ENCODE assay signal across 1 cellular context in the genomic region with DNA sequence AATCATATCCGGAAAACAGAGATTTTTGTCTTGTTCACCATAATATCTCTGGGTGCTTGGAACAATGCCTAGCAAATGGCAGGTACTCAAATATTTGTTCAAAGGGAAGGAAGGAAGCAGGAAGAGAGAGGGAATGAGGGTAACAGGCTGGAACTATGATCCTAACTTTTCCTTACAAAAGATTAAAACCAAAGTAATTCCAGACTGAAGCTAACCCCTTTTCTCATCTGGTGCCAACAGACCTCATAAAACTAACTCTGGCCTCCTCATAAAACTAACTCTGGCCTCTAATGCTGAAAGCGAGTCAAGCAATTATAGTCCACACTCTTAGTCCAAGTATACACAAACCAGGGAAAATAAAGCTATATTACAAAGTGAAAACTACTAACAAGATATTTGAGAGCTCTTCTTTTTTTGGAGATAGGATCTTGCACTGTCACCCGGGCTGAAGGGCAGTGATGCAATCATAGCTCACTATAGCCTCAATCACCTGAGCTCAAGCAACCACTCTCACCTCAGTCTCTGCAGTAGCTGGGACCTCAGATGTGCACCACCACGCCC.
TF ChIP-seq lines count a peak whose summit lies in the region.

No MANE protein-coding gene starts in this region.

TF ChIP-seq in K562, 482 proteins besides CTCF, POLR2A, EP300 and RAD21 (continued from another document):
- TF ChIP-seq ARNT (IDR thresholded peaks at IDR 0.05) (no peak), HNRNPK (IDR thresholded peaks at IDR 0.05; ENCODE audit: low read depth, low read length, poor library complexity, severe bottlenecking) (no peak), GATAD2A (IDR thresholded peaks at IDR 0.05) (no peak), RBM22 (IDR thresholded peaks at IDR 0.05; ENCODE audit: low read depth, low read length, poor library complexity, severe bottlenecking) (no peak), NR2F6 (CRISPR knock-in tag; IDR thresholded peaks at IDR 0.05) (no peak), ZNF316 (IDR thresholded peaks at IDR 0.05) (peak; percentile 47; the same call in 1 of the 2 replicates), ZNF146 (CRISPR knock-in tag; IDR thresholded peaks at IDR 0.05; ENCODE audit: unreplicated experiment) (no peak), NCOA2 (IDR thresholded peaks at IDR 0.05; ENCODE audit: partially characterized antibody in 2 of 2) (no peak), MCM2 (IDR thresholded peaks at IDR 0.05; ENCODE audit: low read depth) (no peak), STAT5B (CRISPR knock-in tag; IDR thresholded peaks at IDR 0.05) (no peak), ZNF263 (CRISPR knock-in tag; IDR thresholded peaks at IDR 0.05; ENCODE audit: borderline replicate concordance) (no peak), ZNF436 (CRISPR knock-in tag; IDR thresholded peaks at IDR 0.05) (no peak), ETV5 (CRISPR knock-in tag; IDR thresholded peaks at IDR 0.05; ENCODE audit: low read depth) (no peak), XRCC3 (IDR thresholded peaks at IDR 0.05) (no peak), IFI16 (CRISPR knock-in tag; IDR thresholded peaks at IDR 0.05) (no peak), ZNF121 (CRISPR knock-in tag; conservative IDR thresholded peaks at IDR 0.05) (no peak), ELF1 (tag; IDR thresholded peaks at IDR 0.05) (no peak), ZNF445 (CRISPR knock-in tag; IDR thresholded peaks at IDR 0.05; ENCODE audit: low read depth) (no peak), C11orf30 (IDR thresholded peaks at IDR 0.05; ENCODE audit: low read depth) (peak; percentile 72; the same call in 1 of the 2 replicates), U2AF1 (optimal IDR thresholded peaks at IDR 0.05; ENCODE audit: low read depth, low read length) (no peak), MTA2 (IDR thresholded peaks at IDR 0.05; ENCODE audit: low read depth) (no peak), SIN3A (IDR thresholded peaks at IDR 0.05; ENCODE audit: borderline replicate concordance in 2 of 2, control insufficient read depth in 1 of 2, low read depth in 2 of 2, low read length in 2 of 2) (no peak), ZEB2 (IDR thresholded peaks at IDR 0.05) (peak; percentile 92), TAL1 (IDR thresholded peaks at IDR 0.05) (no peak), ZKSCAN3 (CRISPR knock-in tag; IDR thresholded peaks at IDR 0.05) (no peak), PHF21A (IDR thresholded peaks at IDR 0.05; ENCODE audit: borderline replicate concordance, low read depth) (no peak), ZNF124 (CRISPR knock-in tag; IDR thresholded peaks at IDR 0.05) (no peak), ZZZ3 (IDR thresholded peaks at IDR 0.05) (no peak), CSDE1 (IDR thresholded peaks at IDR 0.05) (no peak), HCFC1 (IDR thresholded peaks at IDR 0.05; ENCODE audit: low read depth, low read length) (no peak), ZBTB1 (CRISPR knock-in tag; IDR thresholded peaks at IDR 0.05; ENCODE audit: borderline replicate concordance, low read depth) (no peak), NFYB (IDR thresholded peaks at IDR 0.05; ENCODE audit: extremely low read depth, insufficient read length) (no peak), SRSF1 (IDR thresholded peaks at IDR 0.05; ENCODE audit: low read depth, low read length) (no peak)
- TF ChIP-seq, protein P1, sequence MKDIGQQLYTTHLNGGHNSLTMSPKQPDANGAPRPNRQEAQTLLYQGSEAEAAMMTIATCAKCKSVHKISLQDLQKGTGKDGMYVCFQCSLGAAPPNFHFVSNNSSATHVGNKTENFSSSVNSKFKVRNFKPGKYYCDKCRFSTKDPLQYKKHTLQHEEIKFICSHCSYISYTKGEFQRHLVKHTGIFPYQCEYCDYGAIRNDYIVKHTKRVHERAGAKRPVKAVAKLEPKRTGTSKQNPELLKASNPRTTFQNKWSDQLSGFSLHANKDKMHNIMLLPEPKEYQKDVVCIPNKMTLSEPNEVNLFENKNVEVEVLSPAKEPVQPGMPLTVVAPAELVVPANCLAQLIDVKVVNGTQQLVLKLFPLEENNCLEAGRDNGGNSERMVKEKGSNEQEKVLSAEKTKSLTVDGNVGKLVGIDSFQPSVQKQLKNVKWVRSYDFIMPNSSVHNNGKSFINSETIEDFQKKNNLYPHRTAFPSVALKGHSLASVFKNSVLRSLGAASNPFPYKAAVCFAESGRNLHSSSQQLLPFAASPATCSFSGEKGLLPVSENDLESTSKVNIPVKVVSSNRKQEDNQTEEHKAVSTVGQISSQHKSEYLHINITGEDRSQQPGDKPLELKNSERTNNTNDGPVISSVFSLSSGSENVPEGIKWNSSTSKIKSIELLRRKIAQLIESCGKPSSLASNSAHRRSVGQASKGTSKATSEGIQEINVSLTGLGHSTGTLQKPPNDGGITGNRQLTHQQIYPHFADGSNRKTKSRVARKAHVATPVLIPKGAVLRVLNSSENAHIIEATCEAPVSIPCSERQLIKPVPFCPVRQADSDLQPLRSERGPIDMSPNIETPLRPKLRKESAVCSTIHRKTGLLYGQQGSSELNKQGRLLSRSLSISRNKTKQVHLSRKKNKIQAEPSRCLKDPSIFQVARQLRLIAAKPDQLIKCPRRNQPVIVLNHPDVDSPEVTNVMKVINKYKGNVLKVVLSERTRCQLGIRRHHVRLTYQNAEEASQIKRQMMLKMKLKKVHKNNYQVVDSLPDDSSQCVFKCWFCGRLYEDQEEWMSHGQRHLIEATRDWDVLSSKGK (CRISPR knock-in tag; IDR thresholded peaks at IDR 0.05): no peak
- TF ChIP-seq, protein P2, sequence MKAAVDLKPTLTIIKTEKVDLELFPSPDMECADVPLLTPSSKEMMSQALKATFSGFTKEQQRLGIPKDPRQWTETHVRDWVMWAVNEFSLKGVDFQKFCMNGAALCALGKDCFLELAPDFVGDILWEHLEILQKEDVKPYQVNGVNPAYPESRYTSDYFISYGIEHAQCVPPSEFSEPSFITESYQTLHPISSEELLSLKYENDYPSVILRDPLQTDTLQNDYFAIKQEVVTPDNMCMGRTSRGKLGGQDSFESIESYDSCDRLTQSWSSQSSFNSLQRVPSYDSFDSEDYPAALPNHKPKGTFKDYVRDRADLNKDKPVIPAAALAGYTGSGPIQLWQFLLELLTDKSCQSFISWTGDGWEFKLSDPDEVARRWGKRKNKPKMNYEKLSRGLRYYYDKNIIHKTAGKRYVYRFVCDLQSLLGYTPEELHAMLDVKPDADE (conservative IDR thresholded peaks at IDR 0.05; ENCODE audit: control insufficient read depth, low read depth, low read length): no peak
- TF ChIP-seq, protein P3, sequence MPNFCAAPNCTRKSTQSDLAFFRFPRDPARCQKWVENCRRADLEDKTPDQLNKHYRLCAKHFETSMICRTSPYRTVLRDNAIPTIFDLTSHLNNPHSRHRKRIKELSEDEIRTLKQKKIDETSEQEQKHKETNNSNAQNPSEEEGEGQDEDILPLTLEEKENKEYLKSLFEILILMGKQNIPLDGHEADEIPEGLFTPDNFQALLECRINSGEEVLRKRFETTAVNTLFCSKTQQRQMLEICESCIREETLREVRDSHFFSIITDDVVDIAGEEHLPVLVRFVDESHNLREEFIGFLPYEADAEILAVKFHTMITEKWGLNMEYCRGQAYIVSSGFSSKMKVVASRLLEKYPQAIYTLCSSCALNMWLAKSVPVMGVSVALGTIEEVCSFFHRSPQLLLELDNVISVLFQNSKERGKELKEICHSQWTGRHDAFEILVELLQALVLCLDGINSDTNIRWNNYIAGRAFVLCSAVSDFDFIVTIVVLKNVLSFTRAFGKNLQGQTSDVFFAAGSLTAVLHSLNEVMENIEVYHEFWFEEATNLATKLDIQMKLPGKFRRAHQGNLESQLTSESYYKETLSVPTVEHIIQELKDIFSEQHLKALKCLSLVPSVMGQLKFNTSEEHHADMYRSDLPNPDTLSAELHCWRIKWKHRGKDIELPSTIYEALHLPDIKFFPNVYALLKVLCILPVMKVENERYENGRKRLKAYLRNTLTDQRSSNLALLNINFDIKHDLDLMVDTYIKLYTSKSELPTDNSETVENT (CRISPR knock-in tag; IDR thresholded peaks at IDR 0.05): no peak
- TF ChIP-seq, protein P4, sequence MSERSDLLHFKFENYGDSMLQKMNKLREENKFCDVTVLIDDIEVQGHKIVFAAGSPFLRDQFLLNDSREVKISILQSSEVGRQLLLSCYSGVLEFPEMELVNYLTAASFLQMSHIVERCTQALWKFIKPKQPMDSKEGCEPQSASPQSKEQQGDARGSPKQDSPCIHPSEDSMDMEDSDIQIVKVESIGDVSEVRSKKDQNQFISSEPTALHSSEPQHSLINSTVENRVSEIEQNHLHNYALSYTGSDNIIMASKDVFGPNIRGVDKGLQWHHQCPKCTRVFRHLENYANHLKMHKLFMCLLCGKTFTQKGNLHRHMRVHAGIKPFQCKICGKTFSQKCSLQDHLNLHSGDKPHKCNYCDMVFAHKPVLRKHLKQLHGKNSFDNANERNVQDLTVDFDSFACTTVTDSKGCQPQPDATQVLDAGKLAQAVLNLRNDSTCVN (CRISPR knock-in tag; IDR thresholded peaks at IDR 0.05): no peak
- TF ChIP-seq, protein P5, sequence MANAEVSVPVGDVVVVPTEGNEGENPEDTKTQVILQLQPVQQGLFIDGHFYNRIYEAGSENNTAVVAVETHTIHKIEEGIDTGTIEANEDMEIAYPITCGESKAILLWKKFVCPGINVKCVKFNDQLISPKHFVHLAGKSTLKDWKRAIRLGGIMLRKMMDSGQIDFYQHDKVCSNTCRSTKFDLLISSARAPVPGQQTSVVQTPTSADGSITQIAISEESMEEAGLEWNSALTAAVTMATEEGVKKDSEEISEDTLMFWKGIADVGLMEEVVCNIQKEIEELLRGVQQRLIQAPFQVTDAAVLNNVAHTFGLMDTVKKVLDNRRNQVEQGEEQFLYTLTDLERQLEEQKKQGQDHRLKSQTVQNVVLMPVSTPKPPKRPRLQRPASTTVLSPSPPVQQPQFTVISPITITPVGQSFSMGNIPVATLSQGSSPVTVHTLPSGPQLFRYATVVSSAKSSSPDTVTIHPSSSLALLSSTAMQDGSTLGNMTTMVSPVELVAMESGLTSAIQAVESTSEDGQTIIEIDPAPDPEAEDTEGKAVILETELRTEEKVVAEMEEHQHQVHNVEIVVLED (CRISPR knock-in tag; IDR thresholded peaks at IDR 0.05): 0 out of 2 replicates have a peak, but pooled peaks have one; percentile 4
- TF ChIP-seq, protein P6, sequence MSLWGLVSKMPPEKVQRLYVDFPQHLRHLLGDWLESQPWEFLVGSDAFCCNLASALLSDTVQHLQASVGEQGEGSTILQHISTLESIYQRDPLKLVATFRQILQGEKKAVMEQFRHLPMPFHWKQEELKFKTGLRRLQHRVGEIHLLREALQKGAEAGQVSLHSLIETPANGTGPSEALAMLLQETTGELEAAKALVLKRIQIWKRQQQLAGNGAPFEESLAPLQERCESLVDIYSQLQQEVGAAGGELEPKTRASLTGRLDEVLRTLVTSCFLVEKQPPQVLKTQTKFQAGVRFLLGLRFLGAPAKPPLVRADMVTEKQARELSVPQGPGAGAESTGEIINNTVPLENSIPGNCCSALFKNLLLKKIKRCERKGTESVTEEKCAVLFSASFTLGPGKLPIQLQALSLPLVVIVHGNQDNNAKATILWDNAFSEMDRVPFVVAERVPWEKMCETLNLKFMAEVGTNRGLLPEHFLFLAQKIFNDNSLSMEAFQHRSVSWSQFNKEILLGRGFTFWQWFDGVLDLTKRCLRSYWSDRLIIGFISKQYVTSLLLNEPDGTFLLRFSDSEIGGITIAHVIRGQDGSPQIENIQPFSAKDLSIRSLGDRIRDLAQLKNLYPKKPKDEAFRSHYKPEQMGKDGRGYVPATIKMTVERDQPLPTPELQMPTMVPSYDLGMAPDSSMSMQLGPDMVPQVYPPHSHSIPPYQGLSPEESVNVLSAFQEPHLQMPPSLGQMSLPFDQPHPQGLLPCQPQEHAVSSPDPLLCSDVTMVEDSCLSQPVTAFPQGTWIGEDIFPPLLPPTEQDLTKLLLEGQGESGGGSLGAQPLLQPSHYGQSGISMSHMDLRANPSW (CRISPR knock-in tag; IDR thresholded peaks at IDR 0.05): no peak
- TF ChIP-seq, protein P7, sequence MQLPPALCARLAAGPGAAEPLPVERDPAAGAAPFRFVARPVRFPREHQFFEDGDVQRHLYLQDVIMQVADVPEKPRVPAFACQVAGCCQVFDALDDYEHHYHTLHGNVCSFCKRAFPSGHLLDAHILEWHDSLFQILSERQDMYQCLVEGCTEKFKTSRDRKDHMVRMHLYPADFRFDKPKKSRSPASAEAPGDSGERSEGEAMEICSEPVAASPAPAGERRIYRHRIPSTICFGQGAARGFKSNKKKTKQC (CRISPR knock-in tag; IDR thresholded peaks at IDR 0.05): no peak
- TF ChIP-seq, protein P8, sequence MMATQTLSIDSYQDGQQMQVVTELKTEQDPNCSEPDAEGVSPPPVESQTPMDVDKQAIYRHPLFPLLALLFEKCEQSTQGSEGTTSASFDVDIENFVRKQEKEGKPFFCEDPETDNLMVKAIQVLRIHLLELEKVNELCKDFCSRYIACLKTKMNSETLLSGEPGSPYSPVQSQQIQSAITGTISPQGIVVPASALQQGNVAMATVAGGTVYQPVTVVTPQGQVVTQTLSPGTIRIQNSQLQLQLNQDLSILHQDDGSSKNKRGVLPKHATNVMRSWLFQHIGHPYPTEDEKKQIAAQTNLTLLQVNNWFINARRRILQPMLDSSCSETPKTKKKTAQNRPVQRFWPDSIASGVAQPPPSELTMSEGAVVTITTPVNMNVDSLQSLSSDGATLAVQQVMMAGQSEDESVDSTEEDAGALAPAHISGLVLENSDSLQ (IDR thresholded peaks at IDR 0.05): peak; percentile 42; the same call in 1 of the 2 replicates
- TF ChIP-seq, protein P9, sequence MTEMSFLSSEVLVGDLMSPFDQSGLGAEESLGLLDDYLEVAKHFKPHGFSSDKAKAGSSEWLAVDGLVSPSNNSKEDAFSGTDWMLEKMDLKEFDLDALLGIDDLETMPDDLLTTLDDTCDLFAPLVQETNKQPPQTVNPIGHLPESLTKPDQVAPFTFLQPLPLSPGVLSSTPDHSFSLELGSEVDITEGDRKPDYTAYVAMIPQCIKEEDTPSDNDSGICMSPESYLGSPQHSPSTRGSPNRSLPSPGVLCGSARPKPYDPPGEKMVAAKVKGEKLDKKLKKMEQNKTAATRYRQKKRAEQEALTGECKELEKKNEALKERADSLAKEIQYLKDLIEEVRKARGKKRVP (CRISPR knock-in tag; IDR thresholded peaks at IDR 0.05): peak; percentile 78; the same call in 1 of the 2 replicates
